In genomic region chr10:132547421-132547861, GRCh38 we compare ENCODE assay signal across 12 cellular contexts. TPM values are rescaled to one million over a fixed set of nuclear protein-coding genes. Genes with fewer than 3 reads are reported as not detected.
DNase-seq lines count a peak whose midpoint lies in the region; ATAC-seq and TF ChIP-seq lines count a peak whose summit lies in the region.
"Had no signal": no experiment of that assay in that cellular context is flagged by ENCODE, and none has a peak within 500 bp of the region (broad histone marks: within the 10 kb centered on the region; RNA-seq: fewer than 3 reads in every experiment).

No MANE protein-coding gene starts in this region.

- no peaks in the 10 kb centered on the region for H3K9me3 ChIP-seq in MM.1S (replicated peaks; ENCODE audit: insufficient read depth, low read length)
- H3K9me3 ChIP-seq: prostate gland had no signal

- ATAC-seq in Right ventricle myocardium superior (ENCODE audit: poor library complexity) = no peak
- ATAC-seq in left ventricle myocardium superior = no peak
- ATAC-seq in left colon = no peak
- peak; percentile 60 for ATAC-seq in stimulated activated naive CD8-positive, alpha-beta T cell treated with anti-CD3 and anti-CD28 coated beads, Interleukin-15, Interleukin-2, amounts not matched to agents 100 U/mL and 50 U/mL, for 24 hours
- no peak for ATAC-seq in GM19467 (IDR thresholded peaks at IDR 0.05; ENCODE audit: unreplicated experiment)
- ATAC-seq: HCT116 had no signal

- no peak overlapping the region for H3K4me2 ChIP-seq in MM.1S (ENCODE audit: low read depth, low read length)

- intact Hi-C loops in Right ventricle myocardium superior (cut with DNase I) = no loop called here
- intact Hi-C loops in left ventricle myocardium superior (cut with micrococcal nuclease) = no loop called here
- intact Hi-C loops in left colon (cut with DNase I, micrococcal nuclease) = no loop called here

- H3K79me2 ChIP-seq in MM.1S (ENCODE audit: low read length) = peaks cover 11% of the 10 kb centered on the region; the same call in 1 of the 2 replicates

- no peak for TF ChIP-seq CTCF in NB4 (IDR thresholded peaks at IDR 0.05; ENCODE audit: low read depth, low read length)
- TF ChIP-seq CTCF in MM.1S (IDR thresholded peaks at IDR 0.05; ENCODE audit: low read length) = no peak

- H3K27ac ChIP-seq in MM.1S (ENCODE audit: low read length) = no peak overlapping the region
- H3K27ac ChIP-seq: prostate gland had no signal

- H3K4me1 ChIP-seq in MM.1S (ENCODE audit: low read length) = no peaks in the 10 kb centered on the region

- H3K9ac ChIP-seq in MM.1S (ENCODE audit: low read length) = no peak overlapping the region

- DNase-seq in Right ventricle myocardium superior = peak; percentile 23
- no peak for DNase-seq in left ventricle myocardium superior
- peak; percentile 69 for DNase-seq in NB4 (ENCODE audit: low read depth)
- peak; percentile 11 to 24 for DNase-seq in left colon
- DNase-seq in stimulated activated naive CD8-positive, alpha-beta T cell treated with anti-CD3 and anti-CD28 coated beads, Interleukin-15, Interleukin-2, amounts not matched to agents 100 U/mL and 50 U/mL, for 24 hours = peak; percentile 75
- DNase-seq in SIG-M5 (lab: John Stamatoyannopoulos, UW) = no peak
- DNase-seq in MM.1S = no peak
- DNase-seq: amniotic stem cell, NCI-H226 had no signal

- H3F3A ChIP-seq in MM.1S (ENCODE audit: insufficient read depth, low read length) = no peaks in the 10 kb centered on the region

- no peaks in the 10 kb centered on the region for H4K20me1 ChIP-seq in MM.1S (ENCODE audit: insufficient read depth, low read length)

- H3K4me3 ChIP-seq in NB4 (ENCODE audit: low read depth, low read length) = no peak overlapping the region
- no peak overlapping the region for H3K4me3 ChIP-seq in MM.1S (ENCODE audit: low read length)
- H3K4me3 ChIP-seq: prostate gland had no signal

- H2AFZ ChIP-seq in MM.1S (ENCODE audit: low read length) = no peak overlapping the region

- no peak for TF ChIP-seq POLR2A in NB4 (IDR thresholded peaks at IDR 0.05; ENCODE audit: extremely low read depth, insufficient read length)

- no peaks in the 10 kb centered on the region for H3K9me2 ChIP-seq in MM.1S (replicated peaks; ENCODE audit: insufficient read depth, low read length)

- H3K36me3 ChIP-seq in MM.1S (replicated peaks; ENCODE audit: insufficient read depth, low read length) = no peaks in the 10 kb centered on the region
- H3K36me3 ChIP-seq: prostate gland had no signal

- no peaks in the 10 kb centered on the region for H3K27me3 ChIP-seq in MM.1S (replicated peaks; ENCODE audit: insufficient read depth, low read length)

RNA-seq across cellular contexts. Expression of gene INPP5A, which starts 9.9 kb away (rescaled TPM):
- 99.1 TPM for total RNA-seq in Right ventricle myocardium superior
- 108 TPM for total RNA-seq in left ventricle myocardium superior
- 10 to 100 TPM; 35.6 to 42.2 TPM for total RNA-seq in left colon

Comparison
In these comparisons a context has a peak if more than half of its experiments do, and no peak if none do; other contexts are left out.
1. DNase-seq: peak in Right ventricle myocardium superior (single experiment), NB4 (single experiment), left colon (2 of 2) and stimulated activated naive CD8-positive, alpha-beta T cell treated with anti-CD3 and anti-CD28 coated beads, Interleukin-15, Interleukin-2, amounts not matched to agents 100 U/mL and 50 U/mL, for 24 hours (single experiment); none in left ventricle myocardium superior (single experiment), SIG-M5 (single experiment) and MM.1S (single experiment).